ENCODE assay signal across 19 cellular contexts in genomic region chr13:37168922-37169321, GRCh38.
DNase-seq lines count a peak whose midpoint lies in the region; ATAC-seq and TF ChIP-seq lines count a peak whose summit lies in the region.
"Had no signal": no experiment of that assay in that cellular context is flagged by ENCODE, and none has a peak within 500 bp of the region (broad histone marks: within the 10 kb centered on the region; RNA-seq: fewer than 3 reads in every experiment).

No MANE protein-coding gene starts in this region.

- H3K27ac Mint-ChIP-seq in neural progenitor cell (no peak overlapping the region), MCF 10A (ENCODE audit: low read depth, unreplicated experiment) (no peak overlapping the region)
- no peak overlapping the region for H3K27ac Mint-ChIP-seq in activated T-helper 2 cell treated with anti-CD3 and anti-CD28 coated beads, Interferon-gamma antibody, Interleukin-2, Interleukin-4, amounts not matched to agents 10 μg/mL and 5 μg/mL and 100 μg/mL, durations not matched to agents 14 hours and 24 hours and 36 hours
- H3K27ac Mint-ChIP-seq: CD4-positive, alpha-beta memory T cell; GM23338 had no signal

- no peak overlapping the region for H3K9ac ChIP-seq in neural progenitor cell
- H3K9ac ChIP-seq: BLaER1 had no signal

- H3K9me3 Mint-ChIP-seq in neural progenitor cell (no peaks in the 10 kb centered on the region), MCF 10A (ENCODE audit: unreplicated experiment) (no peaks in the 10 kb centered on the region)
- no peaks in the 10 kb centered on the region for H3K9me3 Mint-ChIP-seq in activated T-helper 2 cell treated with anti-CD3 and anti-CD28 coated beads, Interferon-gamma antibody, Interleukin-2, Interleukin-4, amounts not matched to agents 10 μg/mL and 5 μg/mL and 100 μg/mL, durations not matched to agents 14 hours and 24 hours and 36 hours
- H3K9me3 Mint-ChIP-seq: GM23338 had no signal

- H3K4me1 Mint-ChIP-seq in neural progenitor cell (no peaks in the 10 kb centered on the region), MCF 10A (ENCODE audit: insufficient read depth, unreplicated experiment) (peaks cover 5% of the 10 kb centered on the region)
- no peaks in the 10 kb centered on the region for H3K4me1 Mint-ChIP-seq in activated T-helper 2 cell treated with anti-CD3 and anti-CD28 coated beads, Interferon-gamma antibody, Interleukin-2, Interleukin-4, amounts not matched to agents 10 μg/mL and 5 μg/mL and 100 μg/mL, durations not matched to agents 14 hours and 24 hours and 36 hours (ENCODE audit: low read depth)
- H3K4me1 Mint-ChIP-seq: CD4-positive, alpha-beta memory T cell had no signal

- peak overlapping the region; percentile 36 for H2AFZ ChIP-seq in neural progenitor cell (replicated peaks)
- H2AFZ ChIP-seq: GM23338 had no signal

- TF ChIP-seq CTCF in WERI-Rb-1 (IDR thresholded peaks at IDR 0.05; ENCODE audit: low read depth, low read length) = no peak
- no peak for TF ChIP-seq CTCF in neural progenitor cell (IDR thresholded peaks at IDR 0.05)
- no peak for TF ChIP-seq CTCF in MCF 10A (IDR thresholded peaks at IDR 0.05; ENCODE audit: unreplicated experiment)
- TF ChIP-seq CTCF in upper lobe of left lung (IDR thresholded peaks at IDR 0.05) = no peak

- no peaks in the 10 kb centered on the region for H4K20me1 ChIP-seq in neural progenitor cell (ENCODE audit: low read depth)
- H4K20me1 ChIP-seq: BLaER1 had no signal

- no peak overlapping the region for H3K27ac ChIP-seq in WERI-Rb-1
- H3K27ac ChIP-seq in neural progenitor cell = no peak overlapping the region
- H3K27ac ChIP-seq in upper lobe of left lung = no peak overlapping the region
- H3K27ac ChIP-seq: A549, BLaER1, SJCRH30 had no signal

- H3K9me3 ChIP-seq in WERI-Rb-1 (ENCODE audit: severe bottlenecking) = no peaks in the 10 kb centered on the region
- no peaks in the 10 kb centered on the region for H3K9me3 ChIP-seq in neural progenitor cell (ENCODE audit: low read depth)
- no peaks in the 10 kb centered on the region for H3K9me3 ChIP-seq in upper lobe of left lung
- H3K9me3 ChIP-seq: A549, BLaER1, SJCRH30 had no signal

- no peak for TF ChIP-seq POLR2A in upper lobe of left lung (IDR thresholded peaks at IDR 0.05)

- POLR2A ChIA-PET in MCF 10A (lab: Yijun Ruan, JAX) = no interaction called here

- H3K36me3 Mint-ChIP-seq in neural progenitor cell (no peaks in the 10 kb centered on the region), MCF 10A (ENCODE audit: insufficient read depth, unreplicated experiment) (no peaks in the 10 kb centered on the region)
- no peaks in the 10 kb centered on the region for H3K36me3 Mint-ChIP-seq in activated T-helper 2 cell treated with anti-CD3 and anti-CD28 coated beads, Interferon-gamma antibody, Interleukin-2, Interleukin-4, amounts not matched to agents 10 μg/mL and 5 μg/mL and 100 μg/mL, durations not matched to agents 14 hours and 24 hours and 36 hours (ENCODE audit: low read depth)
- H3K36me3 Mint-ChIP-seq: CD4-positive, alpha-beta memory T cell had no signal

- no peak overlapping the region for H3K4me2 ChIP-seq in neural progenitor cell
- H3K4me2 ChIP-seq: A549, BLaER1, GM23338 had no signal

- H3K27me3 Mint-ChIP-seq in neural progenitor cell (ENCODE audit: insufficient read depth, low read depth) (peaks cover 2% of the 10 kb centered on the region), MCF 10A (ENCODE audit: insufficient read depth, unreplicated experiment) (no peaks in the 10 kb centered on the region)
- no peaks in the 10 kb centered on the region for H3K27me3 Mint-ChIP-seq in activated T-helper 2 cell treated with anti-CD3 and anti-CD28 coated beads, Interferon-gamma antibody, Interleukin-2, Interleukin-4, amounts not matched to agents 10 μg/mL and 5 μg/mL and 100 μg/mL, durations not matched to agents 14 hours and 24 hours and 36 hours (ENCODE audit: low read depth)

- H3K36me3 ChIP-seq in WERI-Rb-1 (no peaks in the 10 kb centered on the region), neural progenitor cell (no peaks in the 10 kb centered on the region), upper lobe of left lung (no peaks in the 10 kb centered on the region)
- H3K36me3 ChIP-seq: BLaER1, SJCRH30 had no signal

- H3K79me2 ChIP-seq in neural progenitor cell (ENCODE audit: low read depth) = no peaks in the 10 kb centered on the region

- H3K27me3 ChIP-seq in WERI-Rb-1 (ENCODE audit: insufficient read depth, low read depth, severe bottlenecking) (no peaks in the 10 kb centered on the region), neural progenitor cell (no peaks in the 10 kb centered on the region), upper lobe of left lung (no peaks in the 10 kb centered on the region)
- H3K27me3 ChIP-seq: BLaER1, SJCRH30 had no signal

- H3K4me3 ChIP-seq in WERI-Rb-1 (ENCODE audit: low read depth, low read length) (no peak overlapping the region), neural progenitor cell (no peak overlapping the region), upper lobe of left lung (no peak overlapping the region)
- H3K4me3 ChIP-seq: A549, BLaER1, GM12878, GM23338, SJCRH30 had no signal

- H3K4me1 ChIP-seq in neural progenitor cell (no peaks in the 10 kb centered on the region), upper lobe of left lung (no peaks in the 10 kb centered on the region)
- H3K4me1 ChIP-seq: A549, BLaER1, SJCRH30 had no signal

- TF ChIP-seq EP300 in upper lobe of left lung (IDR thresholded peaks at IDR 0.05) = no peak

- CTCF ChIA-PET in MCF 10A (lab: Yijun Ruan, JAX) = no interaction called here

- H3K4me3 Mint-ChIP-seq in neural progenitor cell = no peak overlapping the region
- H3K4me3 Mint-ChIP-seq in MCF 10A (ENCODE audit: unreplicated experiment) = no peak overlapping the region
- no peak overlapping the region for H3K4me3 Mint-ChIP-seq in activated T-helper 2 cell treated with anti-CD3 and anti-CD28 coated beads, Interferon-gamma antibody, Interleukin-2, Interleukin-4, amounts not matched to agents 10 μg/mL and 5 μg/mL and 100 μg/mL, durations not matched to agents 14 hours and 24 hours and 36 hours (ENCODE audit: low read depth)
- H3K4me3 Mint-ChIP-seq: CD4-positive, alpha-beta memory T cell; GM23338 had no signal

- no peaks in the 10 kb centered on the region for H3F3A ChIP-seq in neural progenitor cell (ENCODE audit: low read depth)

- DNase-seq in DMS 273 (lab: John Stamatoyannopoulos, UW; ENCODE audit: unreplicated experiment) (peak; percentile 85), NCI-H1694 treated with DMSO at 0.1 percent for 48 hours (lab: John Stamatoyannopoulos, UW) (peak; percentile 91), WERI-Rb-1 (peak; percentile 16), neural progenitor cell (ENCODE audit: low spot score) (no peak), MCF 10A (ENCODE audit: unreplicated experiment) (no peak), NCI-H526 (lab: John Stamatoyannopoulos, UW) (no peak), upper lobe of left lung (no peak)
- DNase-seq in activated T-helper 2 cell treated with anti-CD3 and anti-CD28 coated beads, Interferon-gamma antibody, Interleukin-2, Interleukin-4, amounts not matched to agents 10 μg/mL and 5 μg/mL and 100 μg/mL, durations not matched to agents 14 hours and 24 hours and 36 hours (ENCODE audit: low spot score) = no peak
- DNase-seq: CD4-positive, alpha-beta memory T cell; DMS53; EL; NCI-H1105 treated with DMSO at 0.1 percent for 48 hours; NCI-H2029; SJCRH30 had no signal

- intact Hi-C loops in MCF 10A (cut with micrococcal nuclease) = no loop called here
- intact Hi-C loops in activated T-helper 2 cell treated with anti-CD3 and anti-CD28 coated beads, Interferon-gamma antibody, Interleukin-2, Interleukin-4, amounts not matched to agents 10 μg/mL and 5 μg/mL and 100 μg/mL, durations not matched to agents 14 hours and 24 hours and 36 hours (cut with micrococcal nuclease) = no loop called here

- no TSS peak for BruUV-seq in MCF 10A (replicated peaks; lab: Mats Ljungman, UMichigan)

- no peak for ATAC-seq in upper lobe of left lung (ENCODE audit: low FRiP score in 2 of 2)
- ATAC-seq: A549, GM12878, GM23338, HCT116 had no signal

Comparison
In these comparisons a context has a peak if more than half of its experiments do, and no peak if none do; other contexts are left out.
1. DNase-seq: peak in DMS 273 (single experiment), NCI-H1694 treated with DMSO at 0.1 percent for 48 hours (single experiment) and WERI-Rb-1 (single experiment); none in neural progenitor cell (single experiment), MCF 10A (single experiment), NCI-H526 (0 of 2), activated T-helper 2 cell treated with anti-CD3 and anti-CD28 coated beads, Interferon-gamma antibody, Interleukin-2, Interleukin-4, amounts not matched to agents 10 μg/mL and 5 μg/mL and 100 μg/mL, durations not matched to agents 14 hours and 24 hours and 36 hours (single experiment) and upper lobe of left lung (0 of 2).